ENCODE assay signal across 22 cellular contexts in genomic region chr2:65557616-65558573, GRCh38.
DNase-seq lines count a peak whose midpoint lies in the region; ATAC-seq, FAIRE-seq and TF ChIP-seq lines count a peak whose summit lies in the region.
"Had no signal": no experiment of that assay in that cellular context is flagged by ENCODE, and none has a peak within 500 bp of the region (broad histone marks: within the 10 kb centered on the region; RNA-seq: fewer than 3 reads in every experiment).

No MANE protein-coding gene starts in this region.

- no peaks in the 10 kb centered on the region for H3K36me3 ChIP-seq in HEK293 (ENCODE audit: control insufficient read depth in 2 of 2, insufficient read depth in 1 of 2, low read length in 2 of 2)
- H3K36me3 ChIP-seq in endodermal cell (ENCODE audit: control insufficient read depth, insufficient read depth, low read length) = no peaks in the 10 kb centered on the region
- no peaks in the 10 kb centered on the region for H3K36me3 ChIP-seq in BE2C
- H3K36me3 ChIP-seq: MG63 had no signal

- peaks cover 28% of the 10 kb centered on the region for H3K4me1 Mint-ChIP-seq in endodermal cell

- CTCF ChIA-PET in HEK293 (lab: Yijun Ruan, JAX) = interaction anchor here (0.6 kb wide), 1 partner anchor 234 kb away, joined by 3 read pairs; no protein-coding TSS in a partner anchor

- peak overlapping the region; percentile 40 for H3K27ac Mint-ChIP-seq in endodermal cell
- H3K27ac Mint-ChIP-seq: CD4-positive, alpha-beta T cell; T-cell had no signal

- no peak for FAIRE-seq in RCC 7860 (lab: Jason Lieb, UNC)
- FAIRE-seq: A204.1, GM12878, GM19239 had no signal

- DNase-seq in ELF-1 (ENCODE audit: low read depth, low spot score) (peak; percentile 79), NCI-H524 treated with DMSO at 0.1 percent for 48 hours (lab: John Stamatoyannopoulos, UW) (peak; percentile 28), endodermal cell (no peak), BE2C (no peak), OCI-M2 (lab: John Stamatoyannopoulos, UW; ENCODE audit: unreplicated experiment) (no peak), RCC 7860 (ENCODE audit: low spot score) (no peak)
- DNase-seq: Caco-2; CD4-positive, alpha-beta T cell; Kasumi-1; MG63; NCI-H1048; NCI-H1694; NCI-H2107; NCI-H510A treated with DMSO at 0.1 percent for 48 hours; SHP77; T-cell had no signal

- H3K27me3 ChIP-seq in endodermal cell (ENCODE audit: control insufficient read depth, insufficient read depth, low read length, poor library complexity, severe bottlenecking) = no peaks in the 10 kb centered on the region
- no peaks in the 10 kb centered on the region for H3K27me3 ChIP-seq in BE2C
- H3K27me3 ChIP-seq: MG63 had no signal

- H3K4me1 ChIP-seq in HEK293 (ENCODE audit: control insufficient read depth, insufficient read depth, low read length) = no peaks in the 10 kb centered on the region
- H3K4me1 ChIP-seq in endodermal cell (ENCODE audit: control insufficient read depth, insufficient read depth, low read length) = peaks cover 10% of the 10 kb centered on the region
- H3K4me1 ChIP-seq in BE2C = no peaks in the 10 kb centered on the region

- no peak overlapping the region for H3K4me3 Mint-ChIP-seq in endodermal cell
- H3K4me3 Mint-ChIP-seq: CD4-positive, alpha-beta T cell; T-cell had no signal

- WGBS in endodermal cell (ENCODE audit: insufficient coverage in 1 of 2, insufficient read length in 1 of 2), 2 experiments = 58 to 59% methylated on average over 4 to 5 of the region's 5 CpGs

- no peak for TF ChIP-seq CTCF in HEK293 (tag by site-specific recombination; IDR thresholded peaks at IDR 0.05)
- TF ChIP-seq CTCF in endodermal cell (conservative IDR thresholded peaks at IDR 0.05) = no peak
- TF ChIP-seq CTCF in BE2C (IDR thresholded peaks at IDR 0.05; ENCODE audit: low read depth, low read length) = no peak

- no peaks in the 10 kb centered on the region for H3K9me3 Mint-ChIP-seq in endodermal cell
- H3K9me3 Mint-ChIP-seq: CD4-positive, alpha-beta T cell; T-cell had no signal

- no peak overlapping the region for H3K9ac ChIP-seq in endodermal cell (ENCODE audit: extremely low read depth, low read length, poor library complexity, severe bottlenecking)

- ATAC-seq in HG03097 (IDR thresholded peaks at IDR 0.05; ENCODE audit: low FRiP score, unreplicated experiment) = no peak
- ATAC-seq: GM12878, SK-N-SH treated with all-trans-retinoic acid at 6 μM for 48 hours, T-cell had no signal

- H3K4me3 ChIP-seq in HEK293 (ENCODE audit: low read depth, low read length) (no peak overlapping the region), endodermal cell (ENCODE audit: low read length) (no peak overlapping the region), BE2C (ENCODE audit: low read depth, low read length) (no peak overlapping the region)
- H3K4me3 ChIP-seq: GM12878, MG63 had no signal

- H3K9me3 ChIP-seq in HEK293 (ENCODE audit: control insufficient read depth, insufficient read depth, low read depth, low read length) (no peaks in the 10 kb centered on the region), endodermal cell (ENCODE audit: control insufficient read depth, low read length) (no peaks in the 10 kb centered on the region), BE2C (no peaks in the 10 kb centered on the region)
- H3K9me3 ChIP-seq: Caco-2, MG63 had no signal

- H3K27me3 Mint-ChIP-seq in endodermal cell (ENCODE audit: insufficient read depth) = peaks cover 29% of the 10 kb centered on the region

- POLR2A ChIA-PET in HEK293 (lab: Yijun Ruan, JAX) = interaction anchor here (0.6 kb wide), 1 partner anchor 101 kb away, joined by 4 read pairs; no protein-coding TSS in a partner anchor

- H3K27ac ChIP-seq in HEK293 (ENCODE audit: extremely low read depth, low read depth, low read length) (no peak overlapping the region), endodermal cell (ENCODE audit: low read depth, low read length) (no peak overlapping the region)

- no peaks in the 10 kb centered on the region for H3K36me3 Mint-ChIP-seq in endodermal cell (ENCODE audit: low read depth)
- H3K36me3 Mint-ChIP-seq: T-cell had no signal

TF ChIP-seq in HEK293, 187 proteins besides CTCF, POLR2A, EP300 and RAD21:
- TF ChIP-seq HIC1 (tag by site-specific recombination; IDR thresholded peaks at IDR 0.05) (no peak), ZNF777 (tag by site-specific recombination; IDR thresholded peaks at IDR 0.05; ENCODE audit: borderline replicate concordance) (no peak), OSR2 (tag by site-specific recombination; IDR thresholded peaks at IDR 0.05) (no peak), ZNF114 (tag by site-specific recombination; IDR thresholded peaks at IDR 0.05) (no peak), ZNF513 (tag by site-specific recombination; IDR thresholded peaks at IDR 0.05) (peak; percentile 93), ZBTB20 (tag by site-specific recombination; IDR thresholded peaks at IDR 0.05) (no peak), ZNF18 (tag by site-specific recombination; IDR thresholded peaks at IDR 0.05) (no peak)

Comparison
In these comparisons a context has a peak if more than half of its experiments do, and no peak if none do; other contexts are left out.
1. DNase-seq: peak in ELF-1 (single experiment) and NCI-H524 treated with DMSO at 0.1 percent for 48 hours (single experiment); none in endodermal cell (single experiment), BE2C (single experiment), OCI-M2 (single experiment) and RCC 7860 (single experiment).